9 cellular contexts compared by ENCODE assay signal in genomic region chr4:107862658-107863057, GRCh38. TPM values are rescaled to one million over a fixed set of nuclear protein-coding genes. Genes with fewer than 3 reads are reported as not detected.
A peak's percentile ranks its signal among the peaks of the same experiment; 100 is the strongest.
DNase-seq lines count a peak whose midpoint lies in the region; ATAC-seq and TF ChIP-seq lines count a peak whose summit lies in the region.
"Had no signal": no experiment of that assay in that cellular context is flagged by ENCODE, and none has a peak within 500 bp of the region (broad histone marks: within the 10 kb centered on the region; RNA-seq: fewer than 3 reads in every experiment).

No MANE protein-coding gene starts in this region.

- H3K4me1 Mint-ChIP-seq in Calu3 (ENCODE audit: low read depth, unreplicated experiment) = peaks cover 21% of the 10 kb centered on the region
- no peaks in the 10 kb centered on the region for H3K4me1 Mint-ChIP-seq in activated naive CD8-positive, alpha-beta T cell (ENCODE audit: low read depth)
- H3K4me1 Mint-ChIP-seq: memory B cell had no signal

- peak overlapping the region; percentile 98 for H3K27ac Mint-ChIP-seq in Calu3 (ENCODE audit: unreplicated experiment)
- peak overlapping the region; percentile 6 for H3K27ac Mint-ChIP-seq in activated naive CD8-positive, alpha-beta T cell
- H3K27ac Mint-ChIP-seq: memory B cell had no signal

- CTCF ChIA-PET in Calu3 (lab: Charles Lee) = interaction anchor here (0.5 to 1.5 kb wide), 3 partner anchors 23 to 37 kb away, joined by 3 to 4 read pairs (median 3); no protein-coding TSS in a partner anchor

- no peak for TF ChIP-seq CTCF in Calu3 (IDR thresholded peaks at IDR 0.05; ENCODE audit: unreplicated experiment)

- intact Hi-C loops in Calu3 (cut with micrococcal nuclease; ENCODE audit: unreplicated experiment) = loop anchor here (2.0 to 5.0 kb wide), 2 partner anchors 35 to 36 kb away; no protein-coding TSS in a partner anchor

- no peaks in the 10 kb centered on the region for H3K27me3 Mint-ChIP-seq in Calu3 (ENCODE audit: unreplicated experiment)
- H3K27me3 Mint-ChIP-seq in activated naive CD8-positive, alpha-beta T cell = peaks cover 14% of the 10 kb centered on the region

- no peak for ATAC-seq in HG02642 (IDR thresholded peaks at IDR 0.05; ENCODE audit: poor library complexity, unreplicated experiment)
- no peak for ATAC-seq in GM18873 (IDR thresholded peaks at IDR 0.05; ENCODE audit: low FRiP score, unreplicated experiment)

- BruUV-seq in Calu3 (replicated peaks; lab: Mats Ljungman, UMichigan) = no TSS peak

- peaks cover 24% of the 10 kb centered on the region for H3K36me3 Mint-ChIP-seq in Calu3 (ENCODE audit: insufficient read depth, unreplicated experiment)
- H3K36me3 Mint-ChIP-seq in activated naive CD8-positive, alpha-beta T cell = no peaks in the 10 kb centered on the region
- H3K36me3 Mint-ChIP-seq: memory B cell had no signal

- peak overlapping the region; percentile 30 for H3K4me3 Mint-ChIP-seq in Calu3 (ENCODE audit: low read depth, unreplicated experiment)
- no peak overlapping the region for H3K4me3 Mint-ChIP-seq in activated naive CD8-positive, alpha-beta T cell
- H3K4me3 Mint-ChIP-seq: memory B cell had no signal

- H3K9me3 Mint-ChIP-seq in Calu3 (ENCODE audit: low read depth, unreplicated experiment) = no peaks in the 10 kb centered on the region
- no peaks in the 10 kb centered on the region for H3K9me3 Mint-ChIP-seq in activated naive CD8-positive, alpha-beta T cell (ENCODE audit: low read depth)
- H3K9me3 Mint-ChIP-seq: memory B cell had no signal

- DNase-seq in Calu3 (peak; percentile 69), HK-2 (ENCODE audit: unreplicated experiment) (peak; percentile 47), kidney tubule cell (ENCODE audit: low spot score) (peak; percentile 99), NCI-H1105 (lab: John Stamatoyannopoulos, UW) (no peak)
- DNase-seq in activated effector memory CD4-positive, alpha-beta T cell treated with anti-CD3 and anti-CD28 coated beads, Interleukin-2, amount 50 U/mL, for 16 hours = no peak

RNA-seq across cellular contexts. Expression of gene SGMS2, which starts 37.9 kb away (rescaled TPM):
- total RNA-seq in Calu3 (2022) = 67.2 and 74.7 TPM in 2 replicates

Comparison
In these comparisons a context has a peak if more than half of its experiments do, and no peak if none do; other contexts are left out.
1. DNase-seq: peak in Calu3 (single experiment), HK-2 (single experiment) and kidney tubule cell (single experiment); none in activated effector memory CD4-positive, alpha-beta T cell treated with anti-CD3 and anti-CD28 coated beads, Interleukin-2, amount 50 U/mL, for 16 hours (single experiment) and NCI-H1105 (single experiment).